Comparison of ENCODE assay signal across 12 cellular contexts in genomic region chr1:17581389-17582123, GRCh38. TPM values are rescaled to one million over a fixed set of nuclear protein-coding genes. Genes with fewer than 3 reads are reported as not detected.
DNase-seq lines count a peak whose midpoint lies in the region; ATAC-seq and TF ChIP-seq lines count a peak whose summit lies in the region.
"Had no signal": no experiment of that assay in that cellular context is flagged by ENCODE, and none has a peak within 500 bp of the region (broad histone marks: within the 10 kb centered on the region; RNA-seq: fewer than 3 reads in every experiment).

No MANE protein-coding gene starts in this region.

- no peak for TF ChIP-seq CTCF in GM20000 (IDR thresholded peaks at IDR 0.05; ENCODE audit: extremely low read depth, missing control alignments)

- peak; percentile 35 for DNase-seq in COLO829 (ENCODE audit: low spot score)
- DNase-seq in GM20000 (ENCODE audit: low spot score) = peak; percentile 47
- peak; percentile 13 for DNase-seq in SK-MEL-5 (ENCODE audit: low read depth, low spot score)
- peak; percentile 33 for DNase-seq in kidney tubule cell (ENCODE audit: low spot score)
- no peak for DNase-seq in stimulated activated naive CD4-positive, alpha-beta T cell treated with Interleukin-2 at 50 U/mL for 16 hours (lab: John Stamatoyannopoulos, UW)
- DNase-seq: GDM1; naive B cell; NCI-H446 treated with DMSO at 0.1 percent for 48 hours; stimulated activated CD4-positive, alpha-beta T cell treated with anti-CD3 and anti-CD28 coated beads, Interleukin-2, amount 100 ng/mL, for 24 hours had no signal

- ATAC-seq in GM21381 (IDR thresholded peaks at IDR 0.05; ENCODE audit: unreplicated experiment) = no peak
- no peak for ATAC-seq in GM21515 (IDR thresholded peaks at IDR 0.05; ENCODE audit: unreplicated experiment)
- no peak for ATAC-seq in GM18502 (IDR thresholded peaks at IDR 0.05; ENCODE audit: poor library complexity, unreplicated experiment)

- in situ Hi-C loops in SK-MEL-5 (cut with HindIII; ENCODE audit: low pct_unique_long_range_greater_than_20kb, low sequenced_read_pairs) = no loop called here

RNA-seq across cellular contexts. Expression of gene ARHGEF10L, which starts 42.1 kb away (rescaled TPM):
- 4.2 and 4.4 TPM in 2 replicates for total RNA-seq in SK-MEL-5 (2014; rRNA removed; shearing (Covaris generic))
- polyA plus RNA-seq in SK-MEL-5 (2015; cell fraction: cytosol; rRNA removed) = 6.8 and 9.3 TPM in 2 replicates
- 15.1 and 28.3 TPM in 2 replicates for polyA plus RNA-seq in SK-MEL-5 (2015; cell fraction: nucleus; rRNA removed)
